Comparison of ENCODE assay signal across 1 cellular context in genomic region chr5:154220625-154221024, GRCh38.
TF ChIP-seq lines count a peak whose summit lies in the region.

No MANE protein-coding gene starts in this region.

TF ChIP-seq in H1, 55 proteins besides CTCF, POLR2A, EP300 and RAD21 (continued from another document):
- TF ChIP-seq TAF1 (IDR thresholded peaks at IDR 0.05; ENCODE audit: low read depth, low read length) = no peak
